In the genomic region with DNA sequence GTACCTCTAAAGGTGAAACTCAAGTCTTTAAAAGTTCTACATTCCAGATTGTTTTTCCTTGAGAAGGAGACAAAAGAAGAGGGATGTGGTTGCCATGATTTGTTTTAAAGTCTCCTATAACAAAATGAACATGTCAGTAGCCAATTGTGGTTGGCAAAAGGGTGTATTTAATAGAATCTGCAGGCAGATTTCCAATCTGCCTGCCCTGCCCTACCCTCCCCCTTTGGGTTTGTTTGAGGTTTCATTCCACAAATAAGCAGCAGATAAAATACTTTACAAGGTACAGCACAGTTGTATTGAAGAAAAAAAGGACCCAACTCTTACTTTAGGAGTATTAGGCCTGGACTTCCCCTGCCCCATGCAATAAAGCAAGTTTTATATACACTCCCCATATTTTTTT, we compare ENCODE assay signal across 19 cellular contexts. TPM values are rescaled to one million over a fixed set of nuclear protein-coding genes. Genes with fewer than 3 reads are reported as not detected.
DNase-seq lines count a peak whose midpoint lies in the region; ATAC-seq and TF ChIP-seq lines count a peak whose summit lies in the region.
"Had no signal": no experiment of that assay in that cellular context is flagged by ENCODE, and none has a peak within 500 bp of the region (broad histone marks: within the 10 kb centered on the region; RNA-seq: fewer than 3 reads in every experiment).

No MANE protein-coding gene starts in this region.

- CTCF ChIA-PET in activated CD4-positive, alpha-beta memory T cell treated with anti-CD3 and anti-CD28 coated beads for 36 hours (lab: Charles Lee) = no interaction called here
- CTCF ChIA-PET in activated CD4-positive, alpha-beta memory T cell treated with anti-CD3 and anti-CD28 coated beads, Interleukin-2, amount 10 ng/mL, durations not matched to agents 7 days and 5 days (lab: Charles Lee) = no interaction called here

- intact Hi-C loops in activated CD4-positive, alpha-beta memory T cell treated with anti-CD3 and anti-CD28 coated beads for 36 hours (cut with micrococcal nuclease) = no loop called here
- intact Hi-C loops in right cardiac atrium (cut with DNase I) = no loop called here

- H3K4me3 ChIP-seq in right cardiac atrium (ENCODE audit: low read length) = no peak overlapping the region
- H3K4me3 ChIP-seq in subcutaneous abdominal adipose tissue (ENCODE audit: low read depth in 1 of 5, low read length in 5 of 5) = no peak overlapping the region
- H3K4me3 ChIP-seq: BLaER1 treated with 17β-estradiol and CSF1 and Interleukin-3, amounts not matched to agents 10 nM and 100 nM; cardiac muscle cell; SJCRH30; tibial nerve had no signal

- no peaks in the 10 kb centered on the region for H3K9me3 Mint-ChIP-seq in activated CD4-positive, alpha-beta memory T cell treated with anti-CD3 and anti-CD28 coated beads for 36 hours
- H3K9me3 Mint-ChIP-seq in activated CD4-positive, alpha-beta memory T cell treated with anti-CD3 and anti-CD28 coated beads, Interleukin-2, amount 10 ng/mL, durations not matched to agents 7 days and 5 days = no peaks in the 10 kb centered on the region
- H3K9me3 Mint-ChIP-seq in activated naive CD8-positive, alpha-beta T cell treated with anti-CD3 and anti-CD28 coated beads, Interleukin-2, amount 50 U/mL, for 24 hours = no peaks in the 10 kb centered on the region
- H3K9me3 Mint-ChIP-seq: activated naive CD4-positive, alpha-beta T cell treated with anti-CD3 and anti-CD28 coated beads, Interleukin-2, amount 50 U/mL, for 72 hours had no signal

- no peaks in the 10 kb centered on the region for H3K27me3 Mint-ChIP-seq in activated CD4-positive, alpha-beta memory T cell treated with anti-CD3 and anti-CD28 coated beads for 36 hours
- H3K27me3 Mint-ChIP-seq in activated CD4-positive, alpha-beta memory T cell treated with anti-CD3 and anti-CD28 coated beads, Interleukin-2, amount 10 ng/mL, durations not matched to agents 7 days and 5 days = no peaks in the 10 kb centered on the region
- H3K27me3 Mint-ChIP-seq in activated naive CD8-positive, alpha-beta T cell treated with anti-CD3 and anti-CD28 coated beads, Interleukin-2, amount 50 U/mL, for 24 hours = no peaks in the 10 kb centered on the region

- no peak for DNase-seq in activated CD4-positive, alpha-beta memory T cell treated with anti-CD3 and anti-CD28 coated beads for 36 hours
- no peak for DNase-seq in activated CD4-positive, alpha-beta memory T cell treated with anti-CD3 and anti-CD28 coated beads, Interleukin-2, amount 10 ng/mL, durations not matched to agents 7 days and 5 days
- DNase-seq in activated naive CD8-positive, alpha-beta T cell treated with anti-CD3 and anti-CD28 coated beads, Interleukin-2, amount 50 U/mL, for 24 hours = no peak
- DNase-seq in right cardiac atrium = no peak
- no peak for DNase-seq in globus pallidus (ENCODE audit: low spot score)
- DNase-seq in Ammon's horn (ENCODE audit: low spot score) = no peak
- DNase-seq in GM13976 (ENCODE audit: low spot score) = no peak
- DNase-seq: activated CD4-positive, CD25-positive, alpha-beta regulatory T cell treated with anti-CD3 and anti-CD28 coated beads, Interleukin-2, amount 50 U/mL, for 72 hours; activated CD8-positive, alpha-beta memory T cell treated with anti-CD3 and anti-CD28 coated beads, Interleukin-2, amount 50 U/mL, for 4 hours; effector memory CD4-positive, alpha-beta T cell; NCI-H1694 treated with DMSO at 0.1 percent for 48 hours; SJCRH30; stimulated activated CD4-positive, alpha-beta T cell treated with anti-CD3 and anti-CD28 coated beads, Interleukin-2, amount 100 ng/mL, for 24 hours had no signal

- H3K36me3 Mint-ChIP-seq in activated CD4-positive, alpha-beta memory T cell treated with anti-CD3 and anti-CD28 coated beads for 36 hours = peaks cover 46% of the 10 kb centered on the region
- H3K36me3 Mint-ChIP-seq in activated CD4-positive, alpha-beta memory T cell treated with anti-CD3 and anti-CD28 coated beads, Interleukin-2, amount 10 ng/mL, durations not matched to agents 7 days and 5 days (ENCODE audit: low read depth) = peaks cover 65% of the 10 kb centered on the region
- peaks cover 66% of the 10 kb centered on the region for H3K36me3 Mint-ChIP-seq in activated naive CD8-positive, alpha-beta T cell treated with anti-CD3 and anti-CD28 coated beads, Interleukin-2, amount 50 U/mL, for 24 hours (ENCODE audit: low read depth)

- H3K27ac Mint-ChIP-seq in activated CD4-positive, alpha-beta memory T cell treated with anti-CD3 and anti-CD28 coated beads for 36 hours = peak overlapping the region; percentile 47
- H3K27ac Mint-ChIP-seq in activated CD4-positive, alpha-beta memory T cell treated with anti-CD3 and anti-CD28 coated beads, Interleukin-2, amount 10 ng/mL, durations not matched to agents 7 days and 5 days = no peak overlapping the region
- H3K27ac Mint-ChIP-seq in activated naive CD8-positive, alpha-beta T cell treated with anti-CD3 and anti-CD28 coated beads, Interleukin-2, amount 50 U/mL, for 24 hours = peak overlapping the region; percentile 17

- H3K9me3 ChIP-seq in right cardiac atrium (ENCODE audit: control insufficient read depth, low read length) = no peaks in the 10 kb centered on the region
- H3K9me3 ChIP-seq in subcutaneous abdominal adipose tissue (ENCODE audit: control insufficient read depth in 5 of 5, low read length in 5 of 5) = no peaks in the 10 kb centered on the region
- H3K9me3 ChIP-seq: BLaER1 treated with 17β-estradiol and CSF1 and Interleukin-3, amounts not matched to agents 10 nM and 100 nM; neutrophil; SJCRH30; tibial nerve had no signal

- in situ Hi-C loops in GM13976 (cut with MboI; ENCODE audit: low sequenced_read_pairs, unreplicated experiment) = no loop called here

- H3K27ac ChIP-seq in right cardiac atrium (ENCODE audit: low read length) (peak overlapping the region; percentile 53), subcutaneous abdominal adipose tissue (ENCODE audit: low read depth, low read length) (peak overlapping the region; percentile 80)
- H3K27ac ChIP-seq: neutrophil, SJCRH30 had no signal

- no peak for ATAC-seq in activated naive CD8-positive, alpha-beta T cell treated with anti-CD3 and anti-CD28 coated beads, Interleukin-2, amount 50 U/mL, for 24 hours
- peak in 1 of 2 donors; percentile 3 for ATAC-seq in right cardiac atrium
- ATAC-seq: activated naive CD4-positive, alpha-beta T cell treated with anti-CD3 and anti-CD28 coated beads, Interleukin-2, amount 50 U/mL, for 72 hours had no signal

- no peak for TF ChIP-seq CTCF in GM13976 (IDR thresholded peaks at IDR 0.05; ENCODE audit: borderline replicate concordance, control extremely low read depth, extremely low read depth, insufficient read depth, missing control alignments)

- H3K36me3 ChIP-seq in subcutaneous abdominal adipose tissue (ENCODE audit: control insufficient read depth in 5 of 5, insufficient read depth in 5 of 5, low read length in 5 of 5) = peaks cover 23 to 69% (median 49%) of the 10 kb centered on the region in 5 donors

- peaks cover 10% of the 10 kb centered on the region for H3K4me1 Mint-ChIP-seq in activated CD4-positive, alpha-beta memory T cell treated with anti-CD3 and anti-CD28 coated beads for 36 hours (ENCODE audit: low read depth)
- peaks cover 6% of the 10 kb centered on the region for H3K4me1 Mint-ChIP-seq in activated CD4-positive, alpha-beta memory T cell treated with anti-CD3 and anti-CD28 coated beads, Interleukin-2, amount 10 ng/mL, durations not matched to agents 7 days and 5 days
- H3K4me1 Mint-ChIP-seq in activated naive CD8-positive, alpha-beta T cell treated with anti-CD3 and anti-CD28 coated beads, Interleukin-2, amount 50 U/mL, for 24 hours = peaks cover 25% of the 10 kb centered on the region

- POLR2A ChIA-PET in activated CD4-positive, alpha-beta memory T cell treated with anti-CD3 and anti-CD28 coated beads for 36 hours (lab: Charles Lee) = no interaction called here
- POLR2A ChIA-PET in activated CD4-positive, alpha-beta memory T cell treated with anti-CD3 and anti-CD28 coated beads, Interleukin-2, amount 10 ng/mL, durations not matched to agents 7 days and 5 days (lab: Charles Lee) = no interaction called here

- no peak overlapping the region for H3K9ac ChIP-seq in subcutaneous abdominal adipose tissue (ENCODE audit: low read length in 5 of 5)
- H3K9ac ChIP-seq: BLaER1 treated with 17β-estradiol and CSF1 and Interleukin-3, amounts not matched to agents 10 nM and 100 nM had no signal

- no peaks in the 10 kb centered on the region for H3K27me3 ChIP-seq in right cardiac atrium (ENCODE audit: control insufficient read depth, insufficient read depth)
- H3K27me3 ChIP-seq in subcutaneous abdominal adipose tissue (ENCODE audit: control insufficient read depth in 5 of 5, insufficient read depth in 4 of 5, low read length in 5 of 5) = no peaks in the 10 kb centered on the region
- H3K27me3 ChIP-seq: BLaER1 treated with 17β-estradiol and CSF1 and Interleukin-3, amounts not matched to agents 10 nM and 100 nM; cardiac muscle cell; neutrophil; SJCRH30; tibial nerve had no signal

- H3K4me1 ChIP-seq in right cardiac atrium (ENCODE audit: control insufficient read depth, insufficient read depth, low read length) (peaks cover 12% of the 10 kb centered on the region), subcutaneous abdominal adipose tissue (ENCODE audit: control insufficient read depth in 5 of 5, insufficient read depth in 5 of 5, low read length in 5 of 5) (peaks cover 2 to 29% (median 26%) of the 10 kb centered on the region in 5 donors)

- H3K4me3 Mint-ChIP-seq in activated CD4-positive, alpha-beta memory T cell treated with anti-CD3 and anti-CD28 coated beads for 36 hours = no peak overlapping the region
- no peak overlapping the region for H3K4me3 Mint-ChIP-seq in activated CD4-positive, alpha-beta memory T cell treated with anti-CD3 and anti-CD28 coated beads, Interleukin-2, amount 10 ng/mL, durations not matched to agents 7 days and 5 days
- H3K4me3 Mint-ChIP-seq in activated naive CD8-positive, alpha-beta T cell treated with anti-CD3 and anti-CD28 coated beads, Interleukin-2, amount 50 U/mL, for 24 hours = no peak overlapping the region

RNA-seq across cellular contexts. Expression of gene MLH1, which starts 59.5 kb away (rescaled TPM):
- total RNA-seq in activated CD4-positive, alpha-beta memory T cell treated with anti-CD3 and anti-CD28 coated beads for 36 hours = 100 to 1,000 TPM in 1 of 2 experiments, 10 to 100 TPM in 1; 85.8 to 102 TPM
- 10 to 100 TPM; 50.9 to 57.5 TPM for total RNA-seq in activated CD4-positive, alpha-beta memory T cell treated with anti-CD3 and anti-CD28 coated beads, Interleukin-2, amount 10 ng/mL, durations not matched to agents 7 days and 5 days
- total RNA-seq in right cardiac atrium = 10 to 100 TPM; 33.0 to 38.9 (median 37.1) TPM
- polyA plus RNA-seq in right cardiac atrium = 27.8 TPM

RNA-seq across cellular contexts. Expression of gene EPM2AIP1, which starts 59.9 kb away (rescaled TPM):
- 10 to 100 TPM; 11.7 to 16.7 TPM for total RNA-seq in activated CD4-positive, alpha-beta memory T cell treated with anti-CD3 and anti-CD28 coated beads for 36 hours
- total RNA-seq in activated CD4-positive, alpha-beta memory T cell treated with anti-CD3 and anti-CD28 coated beads, Interleukin-2, amount 10 ng/mL, durations not matched to agents 7 days and 5 days = 10 to 100 TPM; 21.6 to 28.1 TPM
- 10 to 100 TPM; 19.7 to 23.0 (median 21.8) TPM for total RNA-seq in right cardiac atrium
- polyA plus RNA-seq in right cardiac atrium = 11.0 TPM
